In genomic region chr1:224183591-224184312, GRCh38 we compare ENCODE assay signal across 8 cellular contexts. TPM values are rescaled to one million over a fixed set of nuclear protein-coding genes. Genes with fewer than 3 reads are reported as not detected.
DNase-seq lines count a peak whose midpoint lies in the region; ATAC-seq and TF ChIP-seq lines count a peak whose summit lies in the region.

No MANE protein-coding gene starts in this region.

- peaks cover 20% of the 10 kb centered on the region for H3F3A ChIP-seq in GM23338 (replicated peaks; ENCODE audit: low read depth)
- peaks cover 25% of the 10 kb centered on the region for H3F3A ChIP-seq in SU-DHL-6 (ENCODE audit: insufficient read depth)

- H3K79me2 ChIP-seq in GM23338 (replicated peaks; ENCODE audit: insufficient read depth) = peaks cover 51% of the 10 kb centered on the region
- peaks cover 56% of the 10 kb centered on the region for H3K79me2 ChIP-seq in SU-DHL-6 (ENCODE audit: insufficient read depth, low read length)

- peak overlapping the region; percentile 92 for H3K9ac ChIP-seq in SU-DHL-6 (ENCODE audit: low read length)

- peaks cover 15% of the 10 kb centered on the region; the same call in 1 of the 2 replicates for H3K4me1 ChIP-seq in GM23338 (ENCODE audit: insufficient read depth)
- peaks cover 9 to 18% of the 10 kb centered on the region in 2 donors for H3K4me1 ChIP-seq in adrenal gland (replicated peaks in 1 of 2)
- H3K4me1 ChIP-seq in right cardiac atrium (ENCODE audit: control insufficient read depth, insufficient read depth, low read length) = peaks cover 6% of the 10 kb centered on the region

- H3K36me3 ChIP-seq in GM23338 (ENCODE audit: insufficient read depth) (no peaks in the 10 kb centered on the region; the same call in 1 of the 2 replicates), KOPT-K1 (ENCODE audit: insufficient read depth, low read length) (peaks cover 29% of the 10 kb centered on the region), SU-DHL-6 (ENCODE audit: low read length) (0 out of 2 replicates have a peak, but pooled peaks cover 5% of the 10 kb centered on the region), adrenal gland (replicated peaks in 1 of 2) (no peaks in the 10 kb centered on the region)

- DNase-seq in GF-D8 (lab: John Stamatoyannopoulos, UW) (peak; percentile 16), GM23338 (ENCODE audit: low spot score) (peak; percentile 59), adrenal gland (peak; percentile 50 to 65 (median 58)), right cardiac atrium (peak; percentile 68 to 88 (median 84)), putamen (ENCODE audit: low spot score) (peak; percentile 66), DMS114 treated with DMSO at 0.1 percent for 48 hours (lab: John Stamatoyannopoulos, UW; ENCODE audit: unreplicated experiment) (no peak)

- H3K36me3 Mint-ChIP-seq in GM23338 (ENCODE audit: low read depth) = peaks cover 28% of the 10 kb centered on the region

- H3K4me3 Mint-ChIP-seq in GM23338 = peak overlapping the region; percentile 84

- H3K9me2 ChIP-seq in GM23338 (ENCODE audit: insufficient read depth) = no peaks in the 10 kb centered on the region
- H3K9me2 ChIP-seq in SU-DHL-6 (replicated peaks; ENCODE audit: insufficient read depth, low read length) = no peaks in the 10 kb centered on the region

- peak; percentile 68 for ATAC-seq in GM23338
- peak; percentile 81 to 85 for ATAC-seq in right cardiac atrium

- H4K20me1 ChIP-seq in GM23338 (replicated peaks; ENCODE audit: insufficient read depth) (peaks cover 6% of the 10 kb centered on the region), SU-DHL-6 (ENCODE audit: low read depth, low read length) (no peaks in the 10 kb centered on the region)

- H3K27me3 Mint-ChIP-seq in GM23338 (ENCODE audit: insufficient read depth, low read depth, poor library complexity) = peaks cover 11% of the 10 kb centered on the region

- H3K9me3 ChIP-seq in KOPT-K1 (ENCODE audit: insufficient read depth, low read length, poor library complexity, severe bottlenecking) (no peaks in the 10 kb centered on the region), SU-DHL-6 (ENCODE audit: insufficient read depth, low read length) (no peaks in the 10 kb centered on the region), adrenal gland (replicated peaks in 1 of 3) (no peaks in the 10 kb centered on the region), right cardiac atrium (ENCODE audit: control insufficient read depth, low read length) (no peaks in the 10 kb centered on the region)

- TF ChIP-seq CTCF in GM23338 (conservative IDR thresholded peaks at IDR 0.05; ENCODE audit: low read depth in 2 of 2) = peak in 1 of 2 experiments; percentile 21; a peak in 1 of 4 replicates
- TF ChIP-seq CTCF in SU-DHL-6 (IDR thresholded peaks at IDR 0.05; ENCODE audit: insufficient read depth, low read length, poor library complexity, severe bottlenecking) = no peak
- TF ChIP-seq CTCF in adrenal gland (IDR thresholded peaks at IDR 0.05) = no peak

- peak overlapping the region; percentile 94 for H3K4me3 ChIP-seq in GM23338
- peak overlapping the region; percentile 66 for H3K4me3 ChIP-seq in SU-DHL-6 (ENCODE audit: insufficient read depth, low read length, poor library complexity, severe bottlenecking)
- H3K4me3 ChIP-seq in adrenal gland = peak overlapping the region; percentile 56 to 98 (median 74)
- H3K4me3 ChIP-seq in right cardiac atrium (ENCODE audit: low read length) = peak overlapping the region; percentile 80

- no peak for TF ChIP-seq POLR2A in adrenal gland (IDR thresholded peaks at IDR 0.05)

- no peak overlapping the region for H3K27ac Mint-ChIP-seq in GM23338

- 1 to 3% (median 1%) methylated on average over 6 to 53 of the region's 53 CpGs for WGBS in adrenal gland, 4 donors
- WGBS in right cardiac atrium = under 1% methylated on average over 53 of the region's 53 CpGs

- H2AFZ ChIP-seq in GM23338 (peak overlapping the region; percentile 81), SU-DHL-6 (ENCODE audit: low read depth, low read length, severe bottlenecking) (peak overlapping the region; percentile 85)

- intact Hi-C loops in adrenal gland (cut with DNase I) = no loop called here
- intact Hi-C loops in right cardiac atrium (cut with DNase I) = loop anchor here in 1 of 4 donors (10.0 kb wide), 1 partner anchor 61 kb away; no protein-coding TSS in a partner anchor

- H3K27ac ChIP-seq in GM23338 (ENCODE audit: low read depth) = peak overlapping the region; percentile 18; the same call in 1 of the 2 replicates
- H3K27ac ChIP-seq in KOPT-K1 (ENCODE audit: low read depth, low read length, poor library complexity, severe bottlenecking) = peak overlapping the region; percentile 87
- peak overlapping the region; percentile 91 for H3K27ac ChIP-seq in SU-DHL-6 (ENCODE audit: low read depth, low read length)
- peak overlapping the region; percentile 54 to 99 (median 90) for H3K27ac ChIP-seq in adrenal gland
- H3K27ac ChIP-seq in right cardiac atrium (ENCODE audit: low read length) = peak overlapping the region; percentile 94

- H3K4me1 Mint-ChIP-seq in GM23338 = peaks cover 20% of the 10 kb centered on the region

- no peaks in the 10 kb centered on the region for H3K9me3 Mint-ChIP-seq in GM23338

- H3K4me2 ChIP-seq in GM23338 (peak overlapping the region; percentile 99), SU-DHL-6 (ENCODE audit: low read depth, low read length, poor library complexity, severe bottlenecking) (peak overlapping the region; percentile 76)

- H3K27me3 ChIP-seq in GM23338 (ENCODE audit: insufficient read depth) = no peaks in the 10 kb centered on the region
- no peaks in the 10 kb centered on the region for H3K27me3 ChIP-seq in SU-DHL-6 (ENCODE audit: low read length)
- H3K27me3 ChIP-seq in adrenal gland = no peaks in the 10 kb centered on the region
- H3K27me3 ChIP-seq in right cardiac atrium (ENCODE audit: control insufficient read depth, insufficient read depth) = no peaks in the 10 kb centered on the region

TF ChIP-seq in GM23338, 12 proteins besides CTCF, POLR2A, EP300 and RAD21 (continues in another document):
- TF ChIP-seq EZH2phosphoT487 (IDR thresholded peaks at IDR 0.05; ENCODE audit: unreplicated experiment) (no peak), ZNF114 (CRISPR knock-in tag; IDR thresholded peaks at IDR 0.05) (no peak), JUNB (IDR thresholded peaks at IDR 0.05; ENCODE audit: unreplicated experiment) (no peak), NANOG (IDR thresholded peaks at IDR 0.05; ENCODE audit: borderline replicate concordance) (no peak)
- TF ChIP-seq, protein P1, sequence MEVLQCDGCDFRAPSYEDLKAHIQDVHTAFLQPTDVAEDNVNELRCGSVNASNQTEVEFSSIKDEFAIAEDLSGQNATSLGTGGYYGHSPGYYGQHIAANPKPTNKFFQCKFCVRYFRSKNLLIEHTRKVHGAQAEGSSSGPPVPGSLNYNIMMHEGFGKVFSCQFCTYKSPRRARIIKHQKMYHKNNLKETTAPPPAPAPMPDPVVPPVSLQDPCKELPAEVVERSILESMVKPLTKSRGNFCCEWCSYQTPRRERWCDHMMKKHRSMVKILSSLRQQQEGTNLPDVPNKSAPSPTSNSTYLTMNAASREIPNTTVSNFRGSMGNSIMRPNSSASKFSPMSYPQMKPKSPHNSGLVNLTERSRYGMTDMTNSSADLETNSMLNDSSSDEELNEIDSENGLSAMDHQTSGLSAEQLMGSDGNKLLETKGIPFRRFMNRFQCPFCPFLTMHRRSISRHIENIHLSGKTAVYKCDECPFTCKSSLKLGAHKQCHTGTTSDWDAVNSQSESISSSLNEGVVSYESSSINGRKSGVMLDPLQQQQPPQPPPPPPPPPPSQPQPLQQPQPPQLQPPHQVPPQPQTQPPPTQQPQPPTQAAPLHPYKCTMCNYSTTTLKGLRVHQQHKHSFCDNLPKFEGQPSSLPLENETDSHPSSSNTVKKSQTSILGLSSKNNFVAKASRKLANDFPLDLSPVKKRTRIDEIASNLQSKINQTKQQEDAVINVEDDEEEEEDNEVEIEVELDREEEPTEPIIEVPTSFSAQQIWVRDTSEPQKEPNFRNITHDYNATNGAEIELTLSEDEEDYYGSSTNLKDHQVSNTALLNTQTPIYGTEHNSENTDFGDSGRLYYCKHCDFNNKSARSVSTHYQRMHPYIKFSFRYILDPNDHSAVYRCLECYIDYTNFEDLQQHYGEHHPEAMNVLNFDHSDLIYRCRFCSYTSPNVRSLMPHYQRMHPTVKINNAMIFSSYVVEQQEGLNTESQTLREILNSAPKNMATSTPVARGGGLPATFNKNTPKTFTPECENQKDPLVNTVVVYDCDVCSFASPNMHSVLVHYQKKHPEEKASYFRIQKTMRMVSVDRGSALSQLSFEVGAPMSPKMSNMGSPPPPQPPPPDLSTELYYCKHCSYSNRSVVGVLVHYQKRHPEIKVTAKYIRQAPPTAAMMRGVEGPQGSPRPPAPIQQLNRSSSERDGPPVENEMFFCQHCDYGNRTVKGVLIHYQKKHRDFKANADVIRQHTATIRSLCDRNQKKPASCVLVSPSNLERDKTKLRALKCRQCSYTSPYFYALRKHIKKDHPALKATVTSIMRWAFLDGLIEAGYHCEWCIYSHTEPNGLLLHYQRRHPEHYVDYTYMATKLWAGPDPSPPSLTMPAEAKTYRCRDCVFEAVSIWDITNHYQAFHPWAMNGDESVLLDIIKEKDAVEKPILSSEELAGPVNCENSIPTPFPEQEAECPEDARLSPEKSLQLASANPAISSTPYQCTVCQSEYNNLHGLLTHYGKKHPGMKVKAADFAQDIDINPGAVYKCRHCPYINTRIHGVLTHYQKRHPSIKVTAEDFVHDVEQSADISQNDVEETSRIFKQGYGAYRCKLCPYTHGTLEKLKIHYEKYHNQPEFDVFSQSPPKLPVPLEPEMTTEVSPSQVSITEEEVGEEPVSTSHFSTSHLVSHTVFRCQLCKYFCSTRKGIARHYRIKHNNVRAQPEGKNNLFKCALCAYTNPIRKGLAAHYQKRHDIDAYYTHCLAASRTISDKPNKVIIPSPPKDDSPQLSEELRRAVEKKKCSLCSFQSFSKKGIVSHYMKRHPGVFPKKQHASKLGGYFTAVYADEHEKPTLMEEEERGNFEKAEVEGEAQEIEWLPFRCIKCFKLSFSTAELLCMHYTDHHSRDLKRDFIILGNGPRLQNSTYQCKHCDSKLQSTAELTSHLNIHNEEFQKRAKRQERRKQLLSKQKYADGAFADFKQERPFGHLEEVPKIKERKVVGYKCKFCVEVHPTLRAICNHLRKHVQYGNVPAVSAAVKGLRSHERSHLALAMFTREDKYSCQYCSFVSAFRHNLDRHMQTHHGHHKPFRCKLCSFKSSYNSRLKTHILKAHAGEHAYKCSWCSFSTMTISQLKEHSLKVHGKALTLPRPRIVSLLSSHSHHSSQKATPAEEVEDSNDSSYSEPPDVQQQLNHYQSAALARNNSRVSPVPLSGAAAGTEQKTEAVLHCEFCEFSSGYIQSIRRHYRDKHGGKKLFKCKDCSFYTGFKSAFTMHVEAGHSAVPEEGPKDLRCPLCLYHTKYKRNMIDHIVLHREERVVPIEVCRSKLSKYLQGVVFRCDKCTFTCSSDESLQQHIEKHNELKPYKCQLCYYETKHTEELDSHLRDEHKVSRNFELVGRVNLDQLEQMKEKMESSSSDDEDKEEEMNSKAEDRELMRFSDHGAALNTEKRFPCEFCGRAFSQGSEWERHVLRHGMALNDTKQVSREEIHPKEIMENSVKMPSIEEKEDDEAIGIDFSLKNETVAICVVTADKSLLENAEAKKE (CRISPR knock-in tag; IDR thresholded peaks at IDR 0.05) = no peak

RNA-seq across cellular contexts. Expression of gene DEGS1, which starts 0.7 kb away (rescaled TPM):
- 59.8 and 67.9 TPM in 2 replicates for total RNA-seq in GM23338 (2014; rRNA removed; shearing (Covaris generic))
- polyA plus RNA-seq in GM23338 (2016; fragmentation: Nextera tagmentation; extraction: Ambion mirVana) = 42.5 and 45.7 TPM in 2 replicates
- total RNA-seq in adrenal gland = 10 to 100 TPM; 31.4 to 77.4 (median 51.2) TPM
- 10 to 100 TPM; 24.5 to 73.8 (median 33.3) TPM for polyA plus RNA-seq in adrenal gland
- total RNA-seq in right cardiac atrium = 10 to 100 TPM; 69.3 to 79.6 (median 74.4) TPM
- 83.9 TPM for polyA plus RNA-seq in right cardiac atrium

Comparison
In these comparisons a context has a peak if more than half of its experiments do, and no peak if none do; other contexts are left out.
1. H3K27ac ChIP-seq: peak in every context shown above with its lines; median percentile 94 in right cardiac atrium; 91 in SU-DHL-6; 90 in adrenal gland; 87 in KOPT-K1; 18 in GM23338.